1 cellular context compared by ENCODE assay signal in the genomic region with DNA sequence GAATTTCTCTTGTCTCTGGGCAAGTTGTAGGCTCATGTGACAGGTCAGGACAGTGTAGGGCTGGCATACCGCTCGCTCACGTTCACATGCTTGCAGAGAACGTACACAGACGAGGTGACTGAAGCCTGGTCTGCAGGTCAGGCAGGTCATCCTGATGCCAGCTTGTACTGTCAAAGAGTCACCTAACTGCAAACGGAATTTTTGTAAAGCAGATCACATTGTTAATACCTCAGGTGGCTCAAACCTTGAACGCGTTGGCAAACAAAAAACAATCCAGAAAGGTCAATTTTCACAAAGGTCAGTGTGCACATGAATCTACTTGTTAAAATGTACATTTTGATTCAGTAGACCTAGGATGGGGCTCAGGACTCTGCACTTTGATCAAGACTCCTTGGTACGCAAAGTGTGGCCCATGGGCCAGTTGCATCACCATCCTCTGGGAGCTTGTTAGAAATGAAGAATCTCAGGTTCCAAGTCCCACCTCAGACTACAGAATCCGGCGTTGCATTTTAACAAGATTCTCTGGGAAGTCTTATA.
TF ChIP-seq lines count a peak whose summit lies in the region.

No MANE protein-coding gene starts in this region.

TF ChIP-seq in HepG2, 621 proteins besides CTCF, POLR2A, EP300 and RAD21 (continued from another document and continues in another):
- 0 out of 2 replicates have a peak, but pooled peaks have one; percentile 42 for TF ChIP-seq ZHX1 (CRISPR knock-in tag; IDR thresholded peaks at IDR 0.05; ENCODE audit: low read depth)
- TF ChIP-seq ASH2L (IDR thresholded peaks at IDR 0.05; ENCODE audit: insufficient read length, low read depth, low read length) = peak; percentile 20
- TF ChIP-seq SP4 (CRISPR knock-in tag; IDR thresholded peaks at IDR 0.05) = 0 out of 2 replicates have a peak, but pooled peaks have one; percentile 28
- peak; percentile 56; the same call in 1 of the 2 replicates for TF ChIP-seq MAX (IDR thresholded peaks at IDR 0.05)
- TF ChIP-seq MTA1 (CRISPR knock-in tag; IDR thresholded peaks at IDR 0.05; ENCODE audit: borderline replicate concordance) = peak; percentile 46; the same call in 1 of the 2 replicates
- peak; percentile 64; the same call in 1 of the 2 replicates for TF ChIP-seq MED1 (CRISPR knock-in tag; IDR thresholded peaks at IDR 0.05)
- peak; percentile 51; the same call in 1 of the 2 replicates for TF ChIP-seq BCL6 (CRISPR knock-in tag; IDR thresholded peaks at IDR 0.05)
- TF ChIP-seq, protein P1, sequence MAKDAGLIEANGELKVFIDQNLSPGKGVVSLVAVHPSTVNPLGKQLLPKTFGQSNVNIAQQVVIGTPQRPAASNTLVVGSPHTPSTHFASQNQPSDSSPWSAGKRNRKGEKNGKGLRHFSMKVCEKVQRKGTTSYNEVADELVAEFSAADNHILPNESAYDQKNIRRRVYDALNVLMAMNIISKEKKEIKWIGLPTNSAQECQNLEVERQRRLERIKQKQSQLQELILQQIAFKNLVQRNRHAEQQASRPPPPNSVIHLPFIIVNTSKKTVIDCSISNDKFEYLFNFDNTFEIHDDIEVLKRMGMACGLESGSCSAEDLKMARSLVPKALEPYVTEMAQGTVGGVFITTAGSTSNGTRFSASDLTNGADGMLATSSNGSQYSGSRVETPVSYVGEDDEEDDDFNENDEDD (CRISPR knock-in tag; IDR thresholded peaks at IDR 0.05; ENCODE audit: borderline replicate concordance) = 0 out of 2 replicates have a peak, but pooled peaks have one; percentile 54
- TF ChIP-seq KLF13 (CRISPR knock-in tag; IDR thresholded peaks at IDR 0.05) = no peak
- TF ChIP-seq, protein P2, sequence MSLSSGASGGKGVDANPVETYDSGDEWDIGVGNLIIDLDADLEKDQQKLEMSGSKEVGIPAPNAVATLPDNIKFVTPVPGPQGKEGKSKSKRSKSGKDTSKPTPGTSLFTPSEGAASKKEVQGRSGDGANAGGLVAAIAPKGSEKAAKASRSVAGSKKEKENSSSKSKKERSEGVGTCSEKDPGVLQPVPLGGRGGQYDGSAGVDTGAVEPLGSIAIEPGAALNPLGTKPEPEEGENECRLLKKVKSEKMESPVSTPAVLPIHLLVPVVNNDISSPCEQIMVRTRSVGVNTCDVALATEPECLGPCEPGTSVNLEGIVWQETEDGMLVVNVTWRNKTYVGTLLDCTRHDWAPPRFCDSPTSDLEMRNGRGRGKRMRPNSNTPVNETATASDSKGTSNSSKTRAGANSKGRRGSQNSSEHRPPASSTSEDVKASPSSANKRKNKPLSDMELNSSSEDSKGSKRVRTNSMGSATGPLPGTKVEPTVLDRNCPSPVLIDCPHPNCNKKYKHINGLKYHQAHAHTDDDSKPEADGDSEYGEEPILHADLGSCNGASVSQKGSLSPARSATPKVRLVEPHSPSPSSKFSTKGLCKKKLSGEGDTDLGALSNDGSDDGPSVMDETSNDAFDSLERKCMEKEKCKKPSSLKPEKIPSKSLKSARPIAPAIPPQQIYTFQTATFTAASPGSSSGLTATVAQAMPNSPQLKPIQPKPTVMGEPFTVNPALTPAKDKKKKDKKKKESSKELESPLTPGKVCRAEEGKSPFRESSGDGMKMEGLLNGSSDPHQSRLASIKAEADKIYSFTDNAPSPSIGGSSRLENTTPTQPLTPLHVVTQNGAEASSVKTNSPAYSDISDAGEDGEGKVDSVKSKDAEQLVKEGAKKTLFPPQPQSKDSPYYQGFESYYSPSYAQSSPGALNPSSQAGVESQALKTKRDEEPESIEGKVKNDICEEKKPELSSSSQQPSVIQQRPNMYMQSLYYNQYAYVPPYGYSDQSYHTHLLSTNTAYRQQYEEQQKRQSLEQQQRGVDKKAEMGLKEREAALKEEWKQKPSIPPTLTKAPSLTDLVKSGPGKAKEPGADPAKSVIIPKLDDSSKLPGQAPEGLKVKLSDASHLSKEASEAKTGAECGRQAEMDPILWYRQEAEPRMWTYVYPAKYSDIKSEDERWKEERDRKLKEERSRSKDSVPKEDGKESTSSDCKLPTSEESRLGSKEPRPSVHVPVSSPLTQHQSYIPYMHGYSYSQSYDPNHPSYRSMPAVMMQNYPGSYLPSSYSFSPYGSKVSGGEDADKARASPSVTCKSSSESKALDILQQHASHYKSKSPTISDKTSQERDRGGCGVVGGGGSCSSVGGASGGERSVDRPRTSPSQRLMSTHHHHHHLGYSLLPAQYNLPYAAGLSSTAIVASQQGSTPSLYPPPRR (CRISPR knock-in tag; IDR thresholded peaks at IDR 0.05; ENCODE audit: borderline replicate concordance) = peak; percentile 60; the same call in 1 of the 2 replicates
- TF ChIP-seq ZNF331 (CRISPR knock-in tag; IDR thresholded peaks at IDR 0.05) = peak; percentile 43; the same call in 1 of the 2 replicates
- TF ChIP-seq ZNF552 (CRISPR knock-in tag; IDR thresholded peaks at IDR 0.05; ENCODE audit: borderline replicate concordance) = no peak
- peak; percentile 78 for TF ChIP-seq PHF21A (CRISPR knock-in tag; IDR thresholded peaks at IDR 0.05)
- no peak for TF ChIP-seq ADNP (CRISPR knock-in tag; IDR thresholded peaks at IDR 0.05)
- no peak for TF ChIP-seq ZNF430 (CRISPR knock-in tag; IDR thresholded peaks at IDR 0.05)
- TF ChIP-seq BCL3 (CRISPR knock-in tag; IDR thresholded peaks at IDR 0.05) = peak; percentile 69; the same call in 1 of the 2 replicates
- TF ChIP-seq ZBTB33 (CRISPR knock-in tag; IDR thresholded peaks at IDR 0.05) = peak; percentile 73
- TF ChIP-seq GFI1 (CRISPR knock-in tag; IDR thresholded peaks at IDR 0.05; ENCODE audit: borderline replicate concordance) = 0 out of 2 replicates have a peak, but pooled peaks have one; percentile 25
- peak; percentile 62; the same call in 1 of the 2 replicates for TF ChIP-seq ZBTB7A (CRISPR knock-in tag; IDR thresholded peaks at IDR 0.05)
- TF ChIP-seq, protein P3, sequence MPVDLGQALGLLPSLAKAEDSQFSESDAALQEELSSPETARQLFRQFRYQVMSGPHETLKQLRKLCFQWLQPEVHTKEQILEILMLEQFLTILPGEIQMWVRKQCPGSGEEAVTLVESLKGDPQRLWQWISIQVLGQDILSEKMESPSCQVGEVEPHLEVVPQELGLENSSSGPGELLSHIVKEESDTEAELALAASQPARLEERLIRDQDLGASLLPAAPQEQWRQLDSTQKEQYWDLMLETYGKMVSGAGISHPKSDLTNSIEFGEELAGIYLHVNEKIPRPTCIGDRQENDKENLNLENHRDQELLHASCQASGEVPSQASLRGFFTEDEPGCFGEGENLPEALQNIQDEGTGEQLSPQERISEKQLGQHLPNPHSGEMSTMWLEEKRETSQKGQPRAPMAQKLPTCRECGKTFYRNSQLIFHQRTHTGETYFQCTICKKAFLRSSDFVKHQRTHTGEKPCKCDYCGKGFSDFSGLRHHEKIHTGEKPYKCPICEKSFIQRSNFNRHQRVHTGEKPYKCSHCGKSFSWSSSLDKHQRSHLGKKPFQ (CRISPR knock-in tag; IDR thresholded peaks at IDR 0.05; ENCODE audit: insufficient replicate concordance) = no peak
- no peak for TF ChIP-seq FIP1L1 (IDR thresholded peaks at IDR 0.05; ENCODE audit: borderline replicate concordance, insufficient read depth, low read depth, low read length)
- TF ChIP-seq REPIN1 (CRISPR knock-in tag; IDR thresholded peaks at IDR 0.05; ENCODE audit: borderline replicate concordance, low read depth) = no peak
- peak; percentile 37; the same call in 1 of the 2 replicates for TF ChIP-seq MEIS2 (CRISPR knock-in tag; IDR thresholded peaks at IDR 0.05)
- no peak for TF ChIP-seq MXD4 (CRISPR knock-in tag; IDR thresholded peaks at IDR 0.05)
- TF ChIP-seq ZNF33B (CRISPR knock-in tag; IDR thresholded peaks at IDR 0.05) = 0 out of 2 replicates have a peak, but pooled peaks have one; percentile 57
- no peak for TF ChIP-seq ZNF772 (CRISPR knock-in tag; IDR thresholded peaks at IDR 0.05)
- peak; percentile 53; the same call in 1 of the 2 replicates for TF ChIP-seq ZNF558 (CRISPR knock-in tag; IDR thresholded peaks at IDR 0.05; ENCODE audit: borderline replicate concordance)
- no peak for TF ChIP-seq JUNB (CRISPR knock-in tag; IDR thresholded peaks at IDR 0.05; ENCODE audit: borderline replicate concordance)
- peak; percentile 71 to 81; a peak in 3 of 4 replicates for TF ChIP-seq NR2F1 (CRISPR knock-in tag; IDR thresholded peaks at IDR 0.05)
- TF ChIP-seq, protein P4, sequence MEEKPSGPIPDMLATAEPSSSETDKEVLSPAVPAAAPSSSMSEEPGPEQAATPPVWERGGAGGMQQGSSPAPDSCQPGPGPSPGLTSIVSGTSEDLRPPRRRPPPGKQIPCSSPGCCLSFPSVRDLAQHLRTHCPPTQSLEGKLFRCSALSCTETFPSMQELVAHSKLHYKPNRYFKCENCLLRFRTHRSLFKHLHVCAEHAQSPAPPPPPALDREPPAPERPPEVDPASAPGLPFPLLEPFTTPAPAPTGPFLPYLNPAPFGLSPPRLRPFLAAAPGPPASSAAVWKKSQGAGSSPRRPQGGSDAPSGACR (CRISPR knock-in tag; IDR thresholded peaks at IDR 0.05) = 0 out of 2 replicates have a peak, but pooled peaks have one; percentile 30
- peak; percentile 70; the same call in 1 of the 2 replicates for TF ChIP-seq JUND (CRISPR knock-in tag; IDR thresholded peaks at IDR 0.05)
- no peak for TF ChIP-seq KDM1A (CRISPR knock-in tag; IDR thresholded peaks at IDR 0.05)
- no peak for TF ChIP-seq SOX6 (IDR thresholded peaks at IDR 0.05)
- peak; percentile 75 for TF ChIP-seq SOX6 (CRISPR knock-in tag; IDR thresholded peaks at IDR 0.05)
- TF ChIP-seq SP140L (CRISPR knock-in tag; IDR thresholded peaks at IDR 0.05; ENCODE audit: borderline replicate concordance) = no peak
- TF ChIP-seq SOX5 (CRISPR knock-in tag; IDR thresholded peaks at IDR 0.05; ENCODE audit: borderline replicate concordance) = peak; percentile 72; the same call in 1 of the 2 replicates
- TF ChIP-seq, protein P5, sequence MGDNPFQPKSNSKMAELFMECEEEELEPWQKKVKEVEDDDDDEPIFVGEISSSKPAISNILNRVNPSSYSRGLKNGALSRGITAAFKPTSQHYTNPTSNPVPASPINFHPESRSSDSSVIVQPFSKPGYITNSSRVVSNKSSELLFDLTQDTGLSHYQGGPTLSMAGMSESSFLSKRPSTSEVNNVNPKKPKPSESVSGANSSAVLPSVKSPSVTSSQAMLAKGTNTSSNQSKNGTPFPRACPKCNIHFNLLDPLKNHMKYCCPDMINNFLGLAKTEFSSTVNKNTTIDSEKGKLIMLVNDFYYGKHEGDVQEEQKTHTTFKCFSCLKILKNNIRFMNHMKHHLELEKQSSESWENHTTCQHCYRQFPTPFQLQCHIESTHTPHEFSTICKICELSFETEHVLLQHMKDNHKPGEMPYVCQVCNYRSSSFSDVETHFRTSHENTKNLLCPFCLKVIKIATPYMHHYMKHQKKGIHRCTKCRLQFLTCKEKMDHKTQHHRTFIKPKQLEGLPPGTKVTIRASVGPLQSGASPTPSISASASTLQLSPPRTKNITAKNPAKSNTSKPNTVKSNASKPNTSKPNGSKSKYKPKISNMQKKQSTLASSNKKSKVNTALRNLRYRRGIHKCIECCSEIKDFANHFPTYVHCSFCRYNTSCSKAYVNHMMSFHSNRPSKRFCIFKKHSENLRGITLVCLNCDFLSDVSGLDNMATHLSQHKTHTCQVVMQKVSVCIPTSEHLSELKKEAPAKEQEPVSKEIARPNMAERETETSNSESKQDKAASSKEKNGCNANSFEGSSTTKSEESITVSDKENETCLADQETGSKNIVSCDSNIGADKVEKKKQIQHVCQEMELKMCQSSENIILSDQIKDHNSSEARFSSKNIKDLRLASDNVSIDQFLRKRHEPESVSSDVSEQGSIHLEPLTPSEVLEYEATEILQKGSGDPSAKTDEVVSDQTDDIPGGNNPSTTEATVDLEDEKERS (CRISPR knock-in tag; IDR thresholded peaks at IDR 0.05) = no peak
- TF ChIP-seq CBX5 (CRISPR knock-in tag; IDR thresholded peaks at IDR 0.05; ENCODE audit: borderline replicate concordance) = 0 out of 2 replicates have a peak, but pooled peaks have one; percentile 29
- TF ChIP-seq SAP130 (CRISPR knock-in tag; IDR thresholded peaks at IDR 0.05; ENCODE audit: low read depth) = peak; percentile 61; the same call in 1 of the 2 replicates
- peak; percentile 80 for TF ChIP-seq TEAD3 (CRISPR knock-in tag; optimal IDR thresholded peaks at IDR 0.05; ENCODE audit: borderline replicate concordance)
- no peak for TF ChIP-seq ZNF775 (CRISPR knock-in tag; IDR thresholded peaks at IDR 0.05; ENCODE audit: borderline replicate concordance)
